Comparison of ENCODE assay signal across 14 cellular contexts in the genomic region with DNA sequence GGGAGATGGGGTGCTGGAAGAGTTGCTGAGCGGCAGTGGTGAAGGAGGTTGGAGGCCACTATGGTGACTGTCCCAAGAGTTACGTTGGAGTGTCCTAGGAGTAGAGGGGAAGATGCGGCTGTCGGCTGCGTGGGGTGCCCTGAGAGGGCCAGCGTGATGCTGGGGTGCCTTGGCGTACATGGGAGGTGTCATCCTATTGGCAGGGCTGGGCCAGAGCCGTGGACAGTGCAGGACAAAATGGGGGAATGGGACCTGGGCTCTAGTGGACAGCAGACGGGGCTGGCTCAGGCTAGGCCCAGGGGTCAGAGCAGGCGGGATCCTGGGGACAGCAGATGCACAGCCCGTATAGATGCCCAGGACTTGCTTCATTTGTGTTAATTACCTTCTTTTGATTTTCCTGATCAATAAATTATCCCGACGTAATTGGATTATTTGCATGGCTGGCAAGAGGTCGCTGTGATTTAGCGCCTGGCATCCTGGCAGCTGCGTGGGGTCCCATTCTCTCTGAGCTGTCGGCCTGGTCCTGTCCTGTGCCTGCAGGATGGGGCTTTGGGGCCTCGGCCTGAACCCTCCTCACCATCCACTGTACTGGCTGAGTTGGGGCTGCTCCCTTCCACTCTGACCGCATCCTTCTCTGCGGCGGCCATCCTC.
DNase-seq lines count a peak whose midpoint lies in the region; ATAC-seq, FAIRE-seq and TF ChIP-seq lines count a peak whose summit lies in the region.
"Had no signal": no experiment of that assay in that cellular context is flagged by ENCODE, and none has a peak within 500 bp of the region (broad histone marks: within the 10 kb centered on the region; RNA-seq: fewer than 3 reads in every experiment).

No MANE protein-coding gene starts in this region.

- no peak for TF ChIP-seq RAD21 in HepG2 (CRISPR knock-in tag; IDR thresholded peaks at IDR 0.05)

- TF ChIP-seq EP300 in HepG2 (IDR thresholded peaks at IDR 0.05; ENCODE audit: low read depth in 2 of 2, low read length in 2 of 2) (no peak), HepG2 (CRISPR knock-in tag; IDR thresholded peaks at IDR 0.05; ENCODE audit: borderline replicate concordance) (no peak)

- no peak overlapping the region for H3K4ac ChIP-seq in neuronal stem cell (ENCODE audit: low read length)

- no peak overlapping the region for H3K14ac ChIP-seq in neuronal stem cell (ENCODE audit: low read length)

- peak overlapping the region; percentile 46 for H2BK12ac ChIP-seq in neuronal stem cell (ENCODE audit: low read length)

- H4K20me1 ChIP-seq in HepG2 (ENCODE audit: insufficient read depth, low read length) = no peaks in the 10 kb centered on the region

- no peak for FAIRE-seq in HepG2 (lab: Jason Lieb, UNC)
- FAIRE-seq: GM19239 had no signal

- no peak overlapping the region for H3K4me2 ChIP-seq in HepG2 (ENCODE audit: low read depth, low read length)
- H3K4me2 ChIP-seq in neuronal stem cell (ENCODE audit: insufficient read depth, low read length, poor library complexity, severe bottlenecking) = no peak overlapping the region

- in situ Hi-C loops in HepG2 (cut with HindIII; ENCODE audit: extremely low pct_ligation_motif_present, low pct_unique_long_range_greater_than_20kb) = no loop called here

- H4K8ac ChIP-seq in neuronal stem cell (ENCODE audit: low read depth, low read length) = no peak overlapping the region

- 75% methylated on average over 9 of the region's 21 CpGs for WGBS in right lobe of liver (ENCODE audit: insufficient coverage, low coverage, low lambda C conversion rate, missing lambda C conversion rate)
- 59% methylated on average over 6 of the region's 21 CpGs for WGBS in HepG2 (ENCODE audit: low lambda C conversion rate)
- no CpG with 5 or more reads among the region's 21 CpGs for WGBS in neuronal stem cell (ENCODE audit: extremely low coverage in 2 of 2, insufficient read length in 2 of 2, insufficient replicate concordance in 1 of 2), 2 donors

- peak; percentile 26 for DNase-seq in NCI-H82 (lab: John Stamatoyannopoulos, UW)
- no peak for DNase-seq in NCI-H82 treated with DMSO at 0.1 percent for 48 hours (lab: John Stamatoyannopoulos, UW; ENCODE audit: unreplicated experiment)
- DNase-seq in right lobe of liver = peak in 2 of 3 donors; percentile 7 to 31
- no peak for DNase-seq in HepG2 (ENCODE audit: low spot score)
- no peak for DNase-seq in neuronal stem cell (ENCODE audit: low spot score)
- DNase-seq in DMS 273 (lab: John Stamatoyannopoulos, UW; ENCODE audit: unreplicated experiment) = no peak
- no peak for DNase-seq in HUDEP-2 (lab: John Stamatoyannopoulos, UW; ENCODE audit: unreplicated experiment in 76 of 76)
- DNase-seq: Caco-2, DMS53, GF-D8, GOT3, H9 had no signal

- H2BK15ac ChIP-seq in neuronal stem cell (ENCODE audit: low read length) = peak overlapping the region; percentile 34

- no peak overlapping the region for H2AFZ ChIP-seq in HepG2 (ENCODE audit: low read length)
- no peak overlapping the region for H2AFZ ChIP-seq in neuronal stem cell (ENCODE audit: low read length)

- H3K36me3 ChIP-seq in right lobe of liver (no peaks in the 10 kb centered on the region), HepG2 (replicated peaks in 1 of 2; ENCODE audit: control insufficient read depth in 1 of 2, insufficient read depth in 2 of 2, low read length in 2 of 2) (no peaks in the 10 kb centered on the region), neuronal stem cell (replicated peaks in 1 of 2; ENCODE audit: control insufficient read depth in 2 of 2, insufficient read depth in 2 of 2, low read length in 2 of 2) (no peaks in the 10 kb centered on the region)

- no peak overlapping the region for H3K4me3 ChIP-seq in right lobe of liver
- no peak overlapping the region for H3K4me3 ChIP-seq in HepG2 (replicated peaks in 1 of 3; ENCODE audit: insufficient read depth in 1 of 3, low read depth in 2 of 3, low read length in 3 of 3)
- H3K4me3 ChIP-seq in neuronal stem cell (ENCODE audit: low read length in 2 of 2) = peak overlapping the region in 1 of 2 donors; percentile 34

- peak overlapping the region; percentile 94 for H3K18ac ChIP-seq in neuronal stem cell (ENCODE audit: low read length)

- ATAC-seq in right lobe of liver = no peak
- ATAC-seq in HepG2 = no peak

- CTCF ChIA-PET in HepG2 (lab: Yijun Ruan, JAX; ENCODE audit: low intra/inter-chr PET ratio, low total read pairs) = no interaction called here

- H4K91ac ChIP-seq in neuronal stem cell (ENCODE audit: low read depth, low read length, poor library complexity) = no peak overlapping the region

- H3K79me1 ChIP-seq in neuronal stem cell (ENCODE audit: low read depth, low read length) = no peaks in the 10 kb centered on the region

- H2AK5ac ChIP-seq in neuronal stem cell (ENCODE audit: low read depth, low read length) = peak overlapping the region; percentile 88

- no peaks in the 10 kb centered on the region for H3K79me2 ChIP-seq in HepG2 (ENCODE audit: insufficient read depth, low read length)

- POLR2A ChIA-PET in HepG2 (lab: Yijun Ruan, JAX) = no interaction called here

- TF ChIP-seq CTCF in right lobe of liver (IDR thresholded peaks at IDR 0.05) (no peak), HepG2 (CRISPR knock-in tag; IDR thresholded peaks at IDR 0.05) (no peak)

- no peak overlapping the region for H3K27ac ChIP-seq in right lobe of liver
- no peak overlapping the region for H3K27ac ChIP-seq in HepG2 (ENCODE audit: extremely low read length, insufficient read depth, low read length)
- no peak overlapping the region for H3K27ac ChIP-seq in neuronal stem cell (replicated peaks; ENCODE audit: low read length)
- H3K27ac ChIP-seq: 22Rv1 had no signal

- H3K9ac ChIP-seq in HepG2 (ENCODE audit: insufficient read depth, low read depth, low read length) (no peak overlapping the region), neuronal stem cell (ENCODE audit: low read depth, low read length, poor library complexity) (peak overlapping the region; percentile 65)

- TF ChIP-seq POLR2A in right lobe of liver (IDR thresholded peaks at IDR 0.05) (no peak), HepG2 (IDR thresholded peaks at IDR 0.05; ENCODE audit: insufficient read depth in 1 of 2, low read depth in 2 of 2, low read length in 2 of 2) (no peak)

- intact Hi-C loops in right lobe of liver (cut with DNase I) (no loop called here), HepG2 (cut with micrococcal nuclease; ENCODE audit: unreplicated experiment) (no loop called here)

- no peaks in the 10 kb centered on the region for H3K9me3 ChIP-seq in right lobe of liver
- H3K9me3 ChIP-seq in HepG2 (ENCODE audit: low read length) = no peaks in the 10 kb centered on the region
- peaks cover 0 to 3% of the 10 kb centered on the region in 2 donors for H3K9me3 ChIP-seq in neuronal stem cell (replicated peaks in 1 of 2; ENCODE audit: control insufficient read depth in 2 of 2, insufficient read depth in 1 of 2, low read depth in 1 of 2, low read length in 2 of 2)
- H3K9me3 ChIP-seq: Caco-2 had no signal

- H2BK120ac ChIP-seq in neuronal stem cell (ENCODE audit: low read depth, low read length) = peak overlapping the region; percentile 34

- no peaks in the 10 kb centered on the region for H3K4me1 ChIP-seq in right lobe of liver
- no peaks in the 10 kb centered on the region for H3K4me1 ChIP-seq in HepG2 (ENCODE audit: insufficient read depth, low read length)
- H3K4me1 ChIP-seq in neuronal stem cell (ENCODE audit: control insufficient read depth in 2 of 2, insufficient read depth in 1 of 2, low read depth in 1 of 2, low read length in 2 of 2) = no peaks in the 10 kb centered on the region
- H3K4me1 ChIP-seq: Caco-2 had no signal

- H3K27me3 ChIP-seq in right lobe of liver (no peaks in the 10 kb centered on the region), HepG2 (ENCODE audit: control insufficient read depth in 1 of 2, insufficient read depth in 2 of 2, low read length in 2 of 2) (peaks cover 10 to 59% of the 10 kb centered on the region in 2 experiments; a peak in 4 of 5 replicates), neuronal stem cell (ENCODE audit: control insufficient read depth in 3 of 3, insufficient read depth in 3 of 3, low read depth in 1 of 3, low read length in 3 of 3) (peaks cover 0 to 18% (median 0%) of the 10 kb centered on the region in 3 experiments)

- peak overlapping the region; percentile 70 for H3K23ac ChIP-seq in neuronal stem cell (ENCODE audit: low read depth, low read length, poor library complexity)

- H2BK5ac ChIP-seq in neuronal stem cell (ENCODE audit: low read length) = no peak overlapping the region

- no TSS peak for BruUV-seq in HepG2 (replicated peaks; lab: Mats Ljungman, UMichigan)

TF ChIP-seq in HepG2, 621 proteins besides CTCF, POLR2A, EP300 and RAD21 (continues in another document):
- no peak for TF ChIP-seq ZNF562 (CRISPR knock-in tag; IDR thresholded peaks at IDR 0.05; ENCODE audit: borderline replicate concordance)
- TF ChIP-seq, protein P1, sequence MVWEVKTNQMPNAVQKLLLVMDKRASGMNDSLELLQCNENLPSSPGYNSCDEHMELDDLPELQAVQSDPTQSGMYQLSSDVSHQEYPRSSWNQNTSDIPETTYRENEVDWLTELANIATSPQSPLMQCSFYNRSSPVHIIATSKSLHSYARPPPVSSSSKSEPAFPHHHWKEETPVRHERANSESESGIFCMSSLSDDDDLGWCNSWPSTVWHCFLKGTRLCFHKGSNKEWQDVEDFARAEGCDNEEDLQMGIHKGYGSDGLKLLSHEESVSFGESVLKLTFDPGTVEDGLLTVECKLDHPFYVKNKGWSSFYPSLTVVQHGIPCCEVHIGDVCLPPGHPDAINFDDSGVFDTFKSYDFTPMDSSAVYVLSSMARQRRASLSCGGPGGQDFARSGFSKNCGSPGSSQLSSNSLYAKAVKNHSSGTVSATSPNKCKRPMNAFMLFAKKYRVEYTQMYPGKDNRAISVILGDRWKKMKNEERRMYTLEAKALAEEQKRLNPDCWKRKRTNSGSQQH (CRISPR knock-in tag; IDR thresholded peaks at IDR 0.05; ENCODE audit: low read depth) = no peak
- TF ChIP-seq, protein P2, sequence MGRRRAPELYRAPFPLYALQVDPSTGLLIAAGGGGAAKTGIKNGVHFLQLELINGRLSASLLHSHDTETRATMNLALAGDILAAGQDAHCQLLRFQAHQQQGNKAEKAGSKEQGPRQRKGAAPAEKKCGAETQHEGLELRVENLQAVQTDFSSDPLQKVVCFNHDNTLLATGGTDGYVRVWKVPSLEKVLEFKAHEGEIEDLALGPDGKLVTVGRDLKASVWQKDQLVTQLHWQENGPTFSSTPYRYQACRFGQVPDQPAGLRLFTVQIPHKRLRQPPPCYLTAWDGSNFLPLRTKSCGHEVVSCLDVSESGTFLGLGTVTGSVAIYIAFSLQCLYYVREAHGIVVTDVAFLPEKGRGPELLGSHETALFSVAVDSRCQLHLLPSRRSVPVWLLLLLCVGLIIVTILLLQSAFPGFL (CRISPR knock-in tag; IDR thresholded peaks at IDR 0.05) = no peak
- no peak for TF ChIP-seq NFIB (CRISPR knock-in tag; IDR thresholded peaks at IDR 0.05; ENCODE audit: borderline replicate concordance)
- TF ChIP-seq ZFY (CRISPR knock-in tag; IDR thresholded peaks at IDR 0.05) = no peak

Comparison
In these comparisons a context has a peak if more than half of its experiments do, and no peak if none do; other contexts are left out.
1. DNase-seq: peak in NCI-H82 (single experiment) and right lobe of liver (2 of 3); none in NCI-H82 treated with DMSO at 0.1 percent for 48 hours (single experiment), HepG2 (single experiment), neuronal stem cell (single experiment), DMS 273 (single experiment) and HUDEP-2 (0 of 76).